In genomic region chr19:47228937-47229673, GRCh38 we compare ENCODE assay signal across 1 cellular context.
TF ChIP-seq lines count a peak whose summit lies in the region.

No MANE protein-coding gene starts in this region.

TF ChIP-seq in endothelial cell of umbilical vein, 7 proteins besides CTCF, POLR2A, EP300 and RAD21 (continued from another document):
- TF ChIP-seq GATA2 (IDR thresholded peaks at IDR 0.05; ENCODE audit: insufficient read depth, insufficient read length, low read depth, low read length) = no peak
- TF ChIP-seq POLR2AphosphoS5 (IDR thresholded peaks at IDR 0.05; ENCODE audit: insufficient read depth, low read depth, low read length) = no peak
